In the genomic region with DNA sequence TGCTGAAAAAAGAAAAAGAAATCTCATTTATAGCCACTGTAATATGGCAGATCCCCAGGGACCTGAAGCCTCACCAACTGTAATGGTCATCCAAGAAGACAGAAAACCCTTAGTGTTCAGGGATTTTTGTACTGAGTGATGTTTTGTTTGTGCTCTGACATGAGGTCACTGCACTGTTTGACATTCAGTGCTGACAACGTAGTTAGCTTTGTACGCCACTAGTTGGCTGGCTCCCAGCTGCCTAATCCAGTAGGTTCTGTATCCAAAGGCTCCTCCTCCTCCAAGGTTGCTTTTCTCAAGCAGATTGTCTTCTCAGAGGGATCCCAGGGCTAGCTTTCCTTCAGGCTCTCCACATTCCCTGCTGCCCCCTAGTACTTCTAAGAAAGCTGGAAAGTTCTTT, we compare ENCODE assay signal across 11 cellular contexts. TPM values are rescaled to one million over a fixed set of nuclear protein-coding genes. Genes with fewer than 3 reads are reported as not detected.
DNase-seq lines count a peak whose midpoint lies in the region; ATAC-seq and TF ChIP-seq lines count a peak whose summit lies in the region.
"Had no signal": no experiment of that assay in that cellular context is flagged by ENCODE, and none has a peak within 500 bp of the region (broad histone marks: within the 10 kb centered on the region; RNA-seq: fewer than 3 reads in every experiment).

No MANE protein-coding gene starts in this region.

- H3K4me1 Mint-ChIP-seq in memory B cell = peaks cover 9% of the 10 kb centered on the region

- CTCF ChIA-PET in A673 (lab: Charles Lee) = no interaction called here

- intact Hi-C loops in A673 (cut with micrococcal nuclease; ENCODE audit: unreplicated experiment) = no loop called here

- no peak overlapping the region for H3K27ac ChIP-seq in A673 (ENCODE audit: low read depth, low read length, poor library complexity, severe bottlenecking)
- peak overlapping the region; percentile 60 to 64 for H3K27ac ChIP-seq in esophagus (ENCODE audit: low read depth in 2 of 2, low read length in 1 of 2)

- DNase-seq in A673 (ENCODE audit: low spot score) (peak; percentile 20), NCI-H2029 treated with DMSO at 0.1 percent for 48 hours (lab: John Stamatoyannopoulos, UW) (peak; percentile 19), memory B cell (ENCODE audit: low spot score in 2 of 2) (no peak), 8988T (no peak), T1000 (lab: John Stamatoyannopoulos, UW) (no peak)
- DNase-seq in stimulated activated CD4-positive, alpha-beta T cell treated with anti-CD3 and anti-CD28 coated beads, Interleukin-12 subunit alpha, Interleukin-12 subunit beta, amount 100 ng/mL, for 4 hours = no peak
- DNase-seq: NCI-H1105 had no signal

- no peak for TF ChIP-seq CTCF in A673 (conservative IDR thresholded peaks at IDR 0.05; ENCODE audit: low read depth, low read length)

- no peak overlapping the region for H3K4me3 Mint-ChIP-seq in memory B cell
- H3K4me3 Mint-ChIP-seq: activated naive CD4-positive, alpha-beta T cell treated with anti-CD3 and anti-CD28 coated beads, Interleukin-2, amount 50 U/mL, for 24 hours had no signal

- no peak for ATAC-seq in memory B cell (ENCODE audit: low read depth)
- no peak for ATAC-seq in GM18873 (IDR thresholded peaks at IDR 0.05; ENCODE audit: low FRiP score, unreplicated experiment)

- H3K4me3 ChIP-seq in A673 (ENCODE audit: low read depth, low read length, poor library complexity, severe bottlenecking) (no peak overlapping the region), esophagus (ENCODE audit: low read depth in 1 of 2, low read length in 2 of 2) (no peak overlapping the region)

- BruUV-seq in A673 (replicated peaks; lab: Mats Ljungman, UMichigan) = no TSS peak

- H3K9me3 ChIP-seq in A673 (ENCODE audit: low read depth, low read length, poor library complexity, severe bottlenecking) (no peaks in the 10 kb centered on the region), esophagus (ENCODE audit: control insufficient read depth in 2 of 2, insufficient read depth in 1 of 2, low read depth in 1 of 2, low read length in 1 of 2) (no peaks in the 10 kb centered on the region)

- H3K27ac Mint-ChIP-seq in memory B cell = peak overlapping the region; percentile 8
- H3K27ac Mint-ChIP-seq: activated naive CD4-positive, alpha-beta T cell treated with anti-CD3 and anti-CD28 coated beads, Interleukin-2, amount 50 U/mL, for 24 hours had no signal

- no peaks in the 10 kb centered on the region for H3K4me1 ChIP-seq in A673 (ENCODE audit: insufficient read depth, low read length, poor library complexity, severe bottlenecking)
- peaks cover 3 to 4% of the 10 kb centered on the region in 2 donors for H3K4me1 ChIP-seq in esophagus (ENCODE audit: control insufficient read depth in 2 of 2, insufficient read depth in 2 of 2, low read length in 1 of 2)

- H3K36me3 Mint-ChIP-seq in memory B cell = peaks cover 28% of the 10 kb centered on the region

- H3K27me3 ChIP-seq in A673 (replicated peaks; ENCODE audit: insufficient read depth, low read depth, low read length, poor library complexity) (no peaks in the 10 kb centered on the region), esophagus (ENCODE audit: control insufficient read depth in 1 of 2, insufficient read depth in 2 of 2, low read length in 2 of 2) (no peaks in the 10 kb centered on the region)

- POLR2A ChIA-PET in A673 (lab: Charles Lee; ENCODE audit: low non-redundant PET) = interaction anchor here (0.6 kb wide), 1 partner anchor 1288 kb away, joined by 3 read pairs; no protein-coding TSS in a partner anchor

- no peaks in the 10 kb centered on the region for H3K9me3 Mint-ChIP-seq in memory B cell
- H3K9me3 Mint-ChIP-seq: activated naive CD4-positive, alpha-beta T cell treated with anti-CD3 and anti-CD28 coated beads, Interleukin-2, amount 50 U/mL, for 24 hours had no signal

- 26 to 28% methylated on average over 2 of the region's 2 CpGs for WGBS in esophagus, 2 donors

- H3K27me3 Mint-ChIP-seq in memory B cell = no peaks in the 10 kb centered on the region
- H3K27me3 Mint-ChIP-seq: activated naive CD4-positive, alpha-beta T cell treated with anti-CD3 and anti-CD28 coated beads, Interleukin-2, amount 50 U/mL, for 24 hours had no signal

- H3K36me3 ChIP-seq in A673 (ENCODE audit: insufficient read depth, low read length, poor library complexity, severe bottlenecking) (peaks cover 17% of the 10 kb centered on the region), esophagus (ENCODE audit: control insufficient read depth in 2 of 2, insufficient read depth in 2 of 2, low read length in 1 of 2) (peaks cover 13 to 34% of the 10 kb centered on the region in 2 donors)

RNA-seq across cellular contexts. Expression of a gene that starts 9.5 kb away (rescaled TPM):
- 30.4 and 38.5 TPM in 2 replicates for total RNA-seq in A673 (2021)
- polyA plus RNA-seq in esophagus = 10 to 100 TPM in 1 of 2 donors, 1 to 10 TPM in 1; 8.9 to 15.6 TPM

RNA-seq across cellular contexts. Expression of a gene that starts 9.9 kb away (rescaled TPM):
- total RNA-seq in A673 (2021) = 31.0 and 33.5 TPM in 2 replicates
- 10 to 100 TPM; 19.3 to 39.0 TPM for polyA plus RNA-seq in esophagus

RNA-seq across cellular contexts. Expression of a gene that starts 23.8 kb away (rescaled TPM):
- total RNA-seq in A673 (2021) = 5.9 and 7.3 TPM in 2 replicates
- polyA plus RNA-seq in esophagus = 1 to 10 TPM; 3.1 to 3.4 TPM

RNA-seq across cellular contexts. Expression of a gene that starts 41.9 kb away (rescaled TPM):
- 18.9 and 19.8 TPM in 2 replicates for total RNA-seq in A673 (2021)
- 1 to 10 TPM; 3.2 to 5.6 TPM for polyA plus RNA-seq in esophagus

RNA-seq across cellular contexts. Expression of a gene that starts 52.6 kb away (rescaled TPM):
- total RNA-seq in A673 (2021) = not detected in 2 replicates
- under 1 TPM; 0.24 to 0.38 TPM for polyA plus RNA-seq in esophagus
- total RNA-seq: osteocyte had no signal

Comparison
In these comparisons a context has a peak if more than half of its experiments do, and no peak if none do; other contexts are left out.
1. DNase-seq: peak in A673 (single experiment) and NCI-H2029 treated with DMSO at 0.1 percent for 48 hours (single experiment); none in memory B cell (0 of 2), 8988T (single experiment), T1000 (single experiment) and stimulated activated CD4-positive, alpha-beta T cell treated with anti-CD3 and anti-CD28 coated beads, Interleukin-12 subunit alpha, Interleukin-12 subunit beta, amount 100 ng/mL, for 4 hours (single experiment).